ENCODE assay signal across 1 cellular context in the genomic region with DNA sequence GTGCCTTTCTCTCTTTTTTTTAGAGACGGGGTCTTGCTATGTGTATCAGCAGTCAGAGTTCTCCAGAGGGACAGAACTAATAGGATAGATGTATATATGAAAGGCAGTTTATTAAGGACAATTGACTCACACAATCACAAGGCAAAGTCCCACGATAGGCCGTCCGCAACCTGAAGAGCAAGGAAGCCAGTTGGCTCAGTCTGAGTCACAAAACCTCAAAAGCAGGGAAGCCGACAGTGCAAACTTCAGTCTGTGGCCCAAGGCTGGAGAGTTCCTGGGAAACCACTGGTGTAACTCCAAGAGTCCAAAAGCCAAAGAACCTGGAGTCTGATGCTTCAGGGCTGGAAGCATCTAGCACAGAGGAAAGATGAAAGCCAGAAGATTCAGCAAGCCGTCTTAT.
A peak's percentile ranks its signal among the peaks of the same experiment; 100 is the strongest.
TF ChIP-seq lines count a peak whose summit lies in the region.

No MANE protein-coding gene starts in this region.

TF ChIP-seq in HepG2, 621 proteins besides CTCF, POLR2A, EP300 and RAD21 (continued from another document):
- TF ChIP-seq, protein P1, sequence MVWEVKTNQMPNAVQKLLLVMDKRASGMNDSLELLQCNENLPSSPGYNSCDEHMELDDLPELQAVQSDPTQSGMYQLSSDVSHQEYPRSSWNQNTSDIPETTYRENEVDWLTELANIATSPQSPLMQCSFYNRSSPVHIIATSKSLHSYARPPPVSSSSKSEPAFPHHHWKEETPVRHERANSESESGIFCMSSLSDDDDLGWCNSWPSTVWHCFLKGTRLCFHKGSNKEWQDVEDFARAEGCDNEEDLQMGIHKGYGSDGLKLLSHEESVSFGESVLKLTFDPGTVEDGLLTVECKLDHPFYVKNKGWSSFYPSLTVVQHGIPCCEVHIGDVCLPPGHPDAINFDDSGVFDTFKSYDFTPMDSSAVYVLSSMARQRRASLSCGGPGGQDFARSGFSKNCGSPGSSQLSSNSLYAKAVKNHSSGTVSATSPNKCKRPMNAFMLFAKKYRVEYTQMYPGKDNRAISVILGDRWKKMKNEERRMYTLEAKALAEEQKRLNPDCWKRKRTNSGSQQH (CRISPR knock-in tag; IDR thresholded peaks at IDR 0.05; ENCODE audit: low read depth): no peak
- TF ChIP-seq RARA (CRISPR knock-in tag; IDR thresholded peaks at IDR 0.05) (peak; percentile 52; the same call in 1 of the 2 replicates), ZNF460 (CRISPR knock-in tag; IDR thresholded peaks at IDR 0.05; ENCODE audit: borderline replicate concordance) (no peak), IRX3 (CRISPR knock-in tag; IDR thresholded peaks at IDR 0.05; ENCODE audit: borderline replicate concordance, low read depth) (no peak), KDM2A (CRISPR knock-in tag; IDR thresholded peaks at IDR 0.05; ENCODE audit: borderline replicate concordance, low read depth) (no peak)
- TF ChIP-seq, protein P2, sequence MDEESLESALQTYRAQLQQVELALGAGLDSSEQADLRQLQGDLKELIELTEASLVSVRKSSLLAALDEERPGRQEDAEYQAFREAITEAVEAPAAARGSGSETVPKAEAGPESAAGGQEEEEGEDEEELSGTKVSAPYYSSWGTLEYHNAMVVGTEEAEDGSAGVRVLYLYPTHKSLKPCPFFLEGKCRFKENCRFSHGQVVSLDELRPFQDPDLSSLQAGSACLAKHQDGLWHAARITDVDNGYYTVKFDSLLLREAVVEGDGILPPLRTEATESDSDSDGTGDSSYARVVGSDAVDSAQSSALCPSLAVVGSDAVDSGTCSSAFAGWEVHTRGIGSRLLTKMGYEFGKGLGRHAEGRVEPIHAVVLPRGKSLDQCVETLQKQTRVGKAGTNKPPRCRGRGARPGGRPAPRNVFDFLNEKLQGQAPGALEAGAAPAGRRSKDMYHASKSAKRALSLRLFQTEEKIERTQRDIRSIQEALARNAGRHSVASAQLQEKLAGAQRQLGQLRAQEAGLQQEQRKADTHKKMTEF (CRISPR knock-in tag; IDR thresholded peaks at IDR 0.05): 0 out of 2 replicates have a peak, but pooled peaks have one; percentile 33
- TF ChIP-seq, protein P3, sequence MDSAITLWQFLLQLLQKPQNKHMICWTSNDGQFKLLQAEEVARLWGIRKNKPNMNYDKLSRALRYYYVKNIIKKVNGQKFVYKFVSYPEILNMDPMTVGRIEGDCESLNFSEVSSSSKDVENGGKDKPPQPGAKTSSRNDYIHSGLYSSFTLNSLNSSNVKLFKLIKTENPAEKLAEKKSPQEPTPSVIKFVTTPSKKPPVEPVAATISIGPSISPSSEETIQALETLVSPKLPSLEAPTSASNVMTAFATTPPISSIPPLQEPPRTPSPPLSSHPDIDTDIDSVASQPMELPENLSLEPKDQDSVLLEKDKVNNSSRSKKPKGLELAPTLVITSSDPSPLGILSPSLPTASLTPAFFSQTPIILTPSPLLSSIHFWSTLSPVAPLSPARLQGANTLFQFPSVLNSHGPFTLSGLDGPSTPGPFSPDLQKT (CRISPR knock-in tag; IDR thresholded peaks at IDR 0.05; ENCODE audit: borderline replicate concordance): no peak
TF ChIP-seq in HepG2: peak in this region for 12.
